35 cellular contexts compared by ENCODE assay signal in genomic region chr5:136285501-136285900, GRCh38.
A peak's percentile ranks its signal among the peaks of the same experiment; 100 is the strongest.
DNase-seq lines count a peak whose midpoint lies in the region; ATAC-seq, FAIRE-seq and TF ChIP-seq lines count a peak whose summit lies in the region.
"Had no signal": no experiment of that assay in that cellular context is flagged by ENCODE, and none has a peak within 500 bp of the region (broad histone marks: within the 10 kb centered on the region; RNA-seq: fewer than 3 reads in every experiment).

No MANE protein-coding gene starts in this region.

- DNase-seq in EL (peak; percentile 29), M059J (ENCODE audit: low read depth) (peak; percentile 17), K562 (ENCODE audit: extremely low read depth in 1 of 4, low spot score in 3 of 4) (no peak), iris pigment epithelial cell (ENCODE audit: low read depth) (peak; percentile 12), OCI-LY7 (ENCODE audit: low spot score) (no peak)
- no peak for DNase-seq in CD8-positive, alpha-beta memory T cell
- DNase-seq: activated naive CD4-positive, alpha-beta T cell treated with anti-CD3 and anti-CD28 coated beads, Interleukin-2, amount 50 U/mL, for 16 hours; activated T-cell treated with anti-CD3 and anti-CD28 coated beads for 4 hours; amygdala; CD4-positive, alpha-beta memory T cell; DMS153; effector CD4-positive, alpha-beta T cell; H9; midbrain; naive thymus-derived CD4-positive, alpha-beta T cell; NCI-H1105 treated with DMSO at 0.1 percent for 48 hours; NCI-H1930; NCI-H2171 treated with DMSO at 0.1 percent for 48 hours; NCI-H524; NK-92 treated with Interleukin-12 subunit alpha and Interleukin-12 subunit beta, amount 100 ng/mL, for 24 hours; PC-9; posterior cingulate gyrus; right cardiac atrium; SHP77 treated with DMSO at 0.1 percent for 48 hours; stimulated activated CD4-positive, alpha-beta T cell treated with anti-CD3 and anti-CD28 coated beads, Interleukin-2, amount 100 ng/mL, for 24 hours; stimulated activated naive CD8-positive, alpha-beta T cell treated with anti-CD3 and anti-CD28 coated beads, Interleukin-15, Interleukin-2, amounts not matched to agents 100 U/mL and 50 U/mL, for 24 hours; upper lobe of right lung had no signal

- intact Hi-C loops in K562 (cut with micrococcal nuclease) = no loop called here
- intact Hi-C loops in OCI-LY7 (cut with micrococcal nuclease; ENCODE audit: unreplicated experiment) = no loop called here

- H3K9me3 ChIP-seq in K562 (replicated peaks; ENCODE audit: control insufficient read depth, insufficient read depth, low read depth, low read length) (no peaks in the 10 kb centered on the region), OCI-LY7 (ENCODE audit: low read length) (no peaks in the 10 kb centered on the region)
- H3K9me3 ChIP-seq in CD8-positive, alpha-beta memory T cell (ENCODE audit: low read length) = no peaks in the 10 kb centered on the region
- H3K9me3 ChIP-seq: neutrophil, upper lobe of right lung had no signal

- TF ChIP-seq EP300 in K562 (IDR thresholded peaks at IDR 0.05; ENCODE audit: low read length) = no peak

- H3K27ac Mint-ChIP-seq in CD8-positive, alpha-beta memory T cell = no peak overlapping the region
- H3K27ac Mint-ChIP-seq: activated T-helper 2 cell treated with anti-CD3 and anti-CD28 coated beads, Interferon-gamma antibody, Interleukin-2, Interleukin-4, amounts not matched to agents 10 μg/mL and 5 μg/mL and 100 μg/mL, durations not matched to agents 14 hours and 24 hours and 36 hours; B cell; CD4-positive, alpha-beta memory T cell; H9; IgD-negative memory B cell; naive thymus-derived CD4-positive, alpha-beta T cell; T-helper 2 cell treated with Interferon-gamma antibody and Interleukin-4, amounts not matched to agents 5 μg/mL and 100 μg/mL, for 36 hours had no signal

- BruUV-seq in K562 (replicated peaks; lab: Mats Ljungman, UMichigan) = no TSS peak
- BruUV-seq in OCI-LY7 (replicated peaks; lab: Mats Ljungman, UMichigan) = no TSS peak

- no peak overlapping the region for H3K4me3 ChIP-seq in K562
- H3K4me3 ChIP-seq in CD8-positive, alpha-beta memory T cell (ENCODE audit: low read length) = no peak overlapping the region
- no peak overlapping the region for H3K4me3 ChIP-seq in OCI-LY7 (ENCODE audit: low read depth, low read length, poor library complexity, severe bottlenecking)
- H3K4me3 ChIP-seq: PC-9, upper lobe of right lung had no signal

- H3K9me1 ChIP-seq in K562 (ENCODE audit: control insufficient read depth, insufficient read depth, low read length) = no peaks in the 10 kb centered on the region

- POLR2A ChIA-PET in K562 (lab: Yijun Ruan, JAX) (no interaction called here), OCI-LY7 (lab: Charles Lee) (no interaction called here)
- POLR2A ChIA-PET in CD8-positive, alpha-beta memory T cell (lab: Charles Lee) = no interaction called here

- ATAC-seq in K562 (0 out of 3 replicates have a peak, but pooled peaks have one; percentile 44), HG03442 (IDR thresholded peaks at IDR 0.05; ENCODE audit: unreplicated experiment) (no peak), GM18519 (IDR thresholded peaks at IDR 0.05; ENCODE audit: low FRiP score, unreplicated experiment) (no peak)
- ATAC-seq: naive thymus-derived CD4-positive, alpha-beta T cell; right cardiac atrium; stimulated activated naive CD8-positive, alpha-beta T cell treated with anti-CD3 and anti-CD28 coated beads, Interleukin-15, Interleukin-2, amounts not matched to agents 100 U/mL and 50 U/mL, for 24 hours; upper lobe of right lung had no signal

- WGBS in K562 (ENCODE audit: insufficient coverage, low coverage, missing lambda C conversion rate) = 0% methylated on average over 1 of the region's 1 CpG

- H3K9ac ChIP-seq in K562 (ENCODE audit: insufficient read depth in 1 of 2, low read depth in 2 of 2, low read length in 2 of 2) = no peak overlapping the region

- no peaks in the 10 kb centered on the region for H3K9me2 ChIP-seq in OCI-LY7 (ENCODE audit: insufficient read depth, low read length)

- TF ChIP-seq POLR2A in K562 (conservative IDR thresholded peaks at IDR 0.05) = no peak

- peaks cover 0 to 2% (median 0%) of the 10 kb centered on the region in 5 donors for H3K9me3 Mint-ChIP-seq in CD8-positive, alpha-beta memory T cell
- H3K9me3 Mint-ChIP-seq: activated T-helper 2 cell treated with anti-CD3 and anti-CD28 coated beads, Interferon-gamma antibody, Interleukin-2, Interleukin-4, amounts not matched to agents 10 μg/mL and 5 μg/mL and 100 μg/mL, durations not matched to agents 14 hours and 24 hours and 36 hours; T-helper 2 cell treated with Interferon-gamma antibody and Interleukin-4, amounts not matched to agents 5 μg/mL and 100 μg/mL, for 36 hours had no signal

- H2AFZ ChIP-seq in K562 (ENCODE audit: low read depth, low read length) (no peak overlapping the region), OCI-LY7 (ENCODE audit: low read length) (no peak overlapping the region)
- H2AFZ ChIP-seq: PC-9 had no signal

- H3K27me3 Mint-ChIP-seq in CD8-positive, alpha-beta memory T cell = peaks cover 7 to 27% of the 10 kb centered on the region in 2 donors

- in situ Hi-C loops in K562 (cut with MboI) = no loop called here

- no peaks in the 10 kb centered on the region for H3K4me1 Mint-ChIP-seq in CD8-positive, alpha-beta memory T cell
- H3K4me1 Mint-ChIP-seq: B cell; CD4-positive, alpha-beta memory T cell; H9; IgD-negative memory B cell; naive thymus-derived CD4-positive, alpha-beta T cell had no signal

- H3K27me3 ChIP-seq in K562 (ENCODE audit: control insufficient read depth in 2 of 2, insufficient read depth in 2 of 2, low read length in 2 of 2) = peaks cover 0 to 4% of the 10 kb centered on the region in 2 experiments; a peak in 1 of 5 replicates
- H3K27me3 ChIP-seq in CD8-positive, alpha-beta memory T cell (ENCODE audit: insufficient read depth, low read length, poor library complexity, severe bottlenecking) = no peaks in the 10 kb centered on the region
- H3K27me3 ChIP-seq: neutrophil, upper lobe of right lung had no signal

- FAIRE-seq in K562 (lab: Jason Lieb, UNC) = no peak
- FAIRE-seq: colon had no signal

- no peak for TF ChIP-seq RAD21 in K562 (CRISPR knock-in tag; conservative IDR thresholded peaks at IDR 0.05 in 1 of 2, IDR thresholded peaks at IDR 0.05 in 1 of 2)

- CTCF ChIA-PET in K562 (lab: Yijun Ruan, JAX; ENCODE audit: low intra/inter-chr PET ratio) = no interaction called here
- CTCF ChIA-PET in CD8-positive, alpha-beta memory T cell (lab: Charles Lee) = no interaction called here
- CTCF ChIA-PET in OCI-LY7 (lab: Charles Lee; ENCODE audit: unreplicated experiment) = no interaction called here

- no peak overlapping the region for H3K27ac ChIP-seq in K562 (ENCODE audit: extremely low read depth, low read depth, low read length)
- no peak overlapping the region for H3K27ac ChIP-seq in CD8-positive, alpha-beta memory T cell (ENCODE audit: low read depth, low read length)
- no peak overlapping the region for H3K27ac ChIP-seq in OCI-LY7 (ENCODE audit: low read depth, low read length, poor library complexity, severe bottlenecking)
- H3K27ac ChIP-seq: neutrophil, PC-9, upper lobe of right lung had no signal

- no peaks in the 10 kb centered on the region for H3K36me3 ChIP-seq in K562 (ENCODE audit: control insufficient read depth, insufficient read depth, low read length)
- no peaks in the 10 kb centered on the region for H3K36me3 ChIP-seq in CD8-positive, alpha-beta memory T cell (ENCODE audit: insufficient read depth, low read length)
- H3K36me3 ChIP-seq in OCI-LY7 (ENCODE audit: insufficient read depth, low read length) = no peaks in the 10 kb centered on the region
- H3K36me3 ChIP-seq: neutrophil, upper lobe of right lung had no signal

- TF ChIP-seq CTCF in K562 (IDR thresholded peaks at IDR 0.05 in 2 of 3, conservative IDR thresholded peaks at IDR 0.05 in 1 of 3; ENCODE audit: insufficient read depth in 2 of 3, low read depth in 1 of 3, low read length in 3 of 3) (no peak), OCI-LY7 (conservative IDR thresholded peaks at IDR 0.05; ENCODE audit: low read length) (no peak)

- H3K79me2 ChIP-seq in K562 (ENCODE audit: control insufficient read depth, insufficient read depth, low read length) (no peaks in the 10 kb centered on the region), OCI-LY7 (ENCODE audit: insufficient read depth, low read depth, low read length) (no peaks in the 10 kb centered on the region)

- no peaks in the 10 kb centered on the region for H4K20me1 ChIP-seq in K562 (replicated peaks; ENCODE audit: control insufficient read depth, insufficient read depth, low read length)
- H4K20me1 ChIP-seq in OCI-LY7 (ENCODE audit: insufficient read depth, low read length) = no peaks in the 10 kb centered on the region

- no peaks in the 10 kb centered on the region for H3K36me3 Mint-ChIP-seq in CD8-positive, alpha-beta memory T cell
- H3K36me3 Mint-ChIP-seq: CD4-positive, alpha-beta memory T cell; IgD-negative memory B cell; naive thymus-derived CD4-positive, alpha-beta T cell had no signal

- H3K4me2 ChIP-seq in K562 (ENCODE audit: insufficient read depth, low read length) (no peak overlapping the region), OCI-LY7 (ENCODE audit: low read length) (no peak overlapping the region)
- H3K4me2 ChIP-seq: PC-9 had no signal

- H3K4me3 Mint-ChIP-seq in CD8-positive, alpha-beta memory T cell = no peak overlapping the region
- H3K4me3 Mint-ChIP-seq: B cell; CD4-positive, alpha-beta memory T cell; H9; IgD-negative memory B cell; naive thymus-derived CD4-positive, alpha-beta T cell; T-helper 2 cell treated with Interferon-gamma antibody and Interleukin-4, amounts not matched to agents 5 μg/mL and 100 μg/mL, for 36 hours had no signal

- no peaks in the 10 kb centered on the region for H3K4me1 ChIP-seq in K562 (replicated peaks in 1 of 2; ENCODE audit: control insufficient read depth in 2 of 2, insufficient read depth in 2 of 2, low read length in 2 of 2)
- no peaks in the 10 kb centered on the region for H3K4me1 ChIP-seq in CD8-positive, alpha-beta memory T cell (ENCODE audit: insufficient read depth, low read length)
- no peaks in the 10 kb centered on the region for H3K4me1 ChIP-seq in OCI-LY7 (ENCODE audit: insufficient read depth, low read length, poor library complexity, severe bottlenecking)
- H3K4me1 ChIP-seq: upper lobe of right lung had no signal

TF ChIP-seq in K562, 482 proteins besides CTCF, POLR2A, EP300 and RAD21 (continues in another document):
- TF ChIP-seq ZNF589 (CRISPR knock-in tag; IDR thresholded peaks at IDR 0.05; ENCODE audit: low read depth) = peak; percentile 56; the same call in 1 of the 2 replicates
- TF ChIP-seq CEBPG (CRISPR knock-in tag; IDR thresholded peaks at IDR 0.05) = no peak
- TF ChIP-seq CEBPG (tag; conservative IDR thresholded peaks at IDR 0.05 in 1 of 2, IDR thresholded peaks at IDR 0.05 in 1 of 2) = peak in 1 of 2 experiments; percentile 82; a peak in 2 of 4 replicates
- TF ChIP-seq MEIS2 (IDR thresholded peaks at IDR 0.05; ENCODE audit: partially characterized antibody) = peak; percentile 30
- TF ChIP-seq ASH1L (IDR thresholded peaks at IDR 0.05; ENCODE audit: borderline replicate concordance, low read depth, partially characterized antibody) = no peak
- TF ChIP-seq FOSL1 (tag; conservative IDR thresholded peaks at IDR 0.05) = peak; percentile 85
- TF ChIP-seq MTA1 (IDR thresholded peaks at IDR 0.05; ENCODE audit: borderline replicate concordance) = no peak

Comparison
In these comparisons a context has a peak if more than half of its experiments do, and no peak if none do; other contexts are left out.
1. DNase-seq: peak in EL (single experiment), M059J (single experiment) and iris pigment epithelial cell (single experiment); none in K562 (0 of 4), CD8-positive, alpha-beta memory T cell (0 of 5) and OCI-LY7 (single experiment).